In the genomic region with DNA sequence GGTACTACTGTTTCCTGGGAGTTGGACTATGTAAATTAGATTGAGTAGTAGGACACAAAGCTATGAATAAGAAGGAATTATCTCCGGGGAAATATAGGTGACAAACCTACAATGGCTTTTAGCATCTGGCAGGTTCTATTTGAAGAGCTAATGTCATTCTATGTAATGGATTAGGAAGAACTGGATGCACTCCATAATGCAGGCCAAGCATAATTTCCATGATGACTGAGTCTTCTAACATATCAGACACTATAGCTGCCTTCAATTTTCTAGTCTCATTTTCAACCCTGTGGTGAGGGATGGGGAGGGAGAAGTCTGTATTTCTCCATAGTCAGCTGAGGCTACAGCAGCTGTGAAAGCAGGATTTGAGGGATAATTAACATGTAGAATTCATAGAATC, we compare ENCODE assay signal across 25 cellular contexts.
DNase-seq lines count a peak whose midpoint lies in the region; ATAC-seq and TF ChIP-seq lines count a peak whose summit lies in the region.
"Had no signal": no experiment of that assay in that cellular context is flagged by ENCODE, and none has a peak within 500 bp of the region (broad histone marks: within the 10 kb centered on the region; RNA-seq: fewer than 3 reads in every experiment).

No MANE protein-coding gene starts in this region.

- H3K9me3 ChIP-seq in neural cell (ENCODE audit: low read length): no peaks in the 10 kb centered on the region
- H3K9me3 ChIP-seq: A549; BLaER1 treated with 17β-estradiol and CSF1 and Interleukin-3, amounts not matched to agents 10 nM and 100 nM; Caco-2 had no signal

- no peaks in the 10 kb centered on the region for H4K20me1 ChIP-seq in neural cell (ENCODE audit: insufficient read depth)
- H4K20me1 ChIP-seq: BLaER1 treated with 17β-estradiol and CSF1 and Interleukin-3, amounts not matched to agents 10 nM and 100 nM had no signal

- H3K4me3 ChIP-seq in neural cell (ENCODE audit: low read length): no peak overlapping the region
- H3K4me3 ChIP-seq: A549; BLaER1 treated with 17β-estradiol and CSF1 and Interleukin-3, amounts not matched to agents 10 nM and 100 nM; GM12878 had no signal

- peak overlapping the region; percentile 37 for H3K4me2 ChIP-seq in neural cell (ENCODE audit: low read length)
- H3K4me2 ChIP-seq: A549; BLaER1 treated with 17β-estradiol and CSF1 and Interleukin-3, amounts not matched to agents 10 nM and 100 nM had no signal

- H2AFZ ChIP-seq in neural cell (ENCODE audit: low read depth, low read length): no peak overlapping the region

- H3K9me2 ChIP-seq in neural cell (ENCODE audit: insufficient read depth, low read length): no peaks in the 10 kb centered on the region

- no peak for TF ChIP-seq RAD21 in neural cell (conservative IDR thresholded peaks at IDR 0.05)

- TF ChIP-seq EP300 in neural cell (conservative IDR thresholded peaks at IDR 0.05; ENCODE audit: poor library complexity, severe bottlenecking): peak; percentile 82

- H3K9ac ChIP-seq in neural cell (ENCODE audit: low read length): no peak overlapping the region
- H3K9ac ChIP-seq: BLaER1 treated with 17β-estradiol and CSF1 and Interleukin-3, amounts not matched to agents 10 nM and 100 nM had no signal

- ATAC-seq in HG03469 (IDR thresholded peaks at IDR 0.05; ENCODE audit: unreplicated experiment) (no peak), Right ventricle myocardium superior (ENCODE audit: poor library complexity) (no peak)
- ATAC-seq: A549; CD8-positive, alpha-beta T cell; GM12878 had no signal

- H3K27ac ChIP-seq in neural cell (ENCODE audit: low read length): peak overlapping the region; percentile 67
- H3K27ac ChIP-seq: 22Rv1; A549; BLaER1 treated with 17β-estradiol and CSF1 and Interleukin-3, amounts not matched to agents 10 nM and 100 nM; C4-2B had no signal

- intact Hi-C loops in Right ventricle myocardium superior (cut with DNase I): no loop called here

- no peaks in the 10 kb centered on the region for H3F3A ChIP-seq in neural cell (ENCODE audit: insufficient read depth, low read length, poor library complexity, severe bottlenecking)

- peak in 2 of 3 experiments; percentile 16 to 47 for DNase-seq in NCI-H1417 (lab: John Stamatoyannopoulos, UW)
- no peak for DNase-seq in NCI-H1417 treated with DMSO at 0.1 percent for 48 hours (lab: John Stamatoyannopoulos, UW)
- peak; percentile 16 to 56 for DNase-seq in NCI-H1930 (lab: John Stamatoyannopoulos, UW)
- peak; percentile 95 for DNase-seq in NCI-H2081 treated with DMSO at 0.1 percent for 48 hours (lab: John Stamatoyannopoulos, UW)
- no peak for DNase-seq in NCI-H510A (lab: John Stamatoyannopoulos, UW)
- DNase-seq in Right ventricle myocardium superior: no peak
- DNase-seq: AML-193; Caco-2; Calu3; CD4-positive, alpha-beta T cell; CD8-positive, alpha-beta T cell; DMS 273 treated with DMSO at 0.1 percent for 48 hours; DMS153; DMS53; DMS79; DND-41; EL; GDM1 had no signal

- H3K36me3 ChIP-seq in neural cell (ENCODE audit: insufficient read depth, low read length): no peaks in the 10 kb centered on the region
- H3K36me3 ChIP-seq: BLaER1 treated with 17β-estradiol and CSF1 and Interleukin-3, amounts not matched to agents 10 nM and 100 nM had no signal

- no peaks in the 10 kb centered on the region for H3K79me2 ChIP-seq in neural cell (replicated peaks; ENCODE audit: insufficient read depth, low read length)

- H3K27me3 ChIP-seq in neural cell (ENCODE audit: insufficient read depth, low read depth, low read length): no peaks in the 10 kb centered on the region
- H3K27me3 ChIP-seq: BLaER1 treated with 17β-estradiol and CSF1 and Interleukin-3, amounts not matched to agents 10 nM and 100 nM had no signal

- TF ChIP-seq CTCF in neural cell (IDR thresholded peaks at IDR 0.05; ENCODE audit: poor library complexity, severe bottlenecking): no peak

TF ChIP-seq in neural cell, 6 proteins besides CTCF, POLR2A, EP300 and RAD21:
- TF ChIP-seq EZH2 (IDR thresholded peaks at IDR 0.05; ENCODE audit: borderline replicate concordance, insufficient read depth, low read length, poor library complexity, severe bottlenecking) (no peak), POLR2AphosphoS5 (IDR thresholded peaks at IDR 0.05) (peak; percentile 70)
- TF ChIP-seq, protein P1, sequence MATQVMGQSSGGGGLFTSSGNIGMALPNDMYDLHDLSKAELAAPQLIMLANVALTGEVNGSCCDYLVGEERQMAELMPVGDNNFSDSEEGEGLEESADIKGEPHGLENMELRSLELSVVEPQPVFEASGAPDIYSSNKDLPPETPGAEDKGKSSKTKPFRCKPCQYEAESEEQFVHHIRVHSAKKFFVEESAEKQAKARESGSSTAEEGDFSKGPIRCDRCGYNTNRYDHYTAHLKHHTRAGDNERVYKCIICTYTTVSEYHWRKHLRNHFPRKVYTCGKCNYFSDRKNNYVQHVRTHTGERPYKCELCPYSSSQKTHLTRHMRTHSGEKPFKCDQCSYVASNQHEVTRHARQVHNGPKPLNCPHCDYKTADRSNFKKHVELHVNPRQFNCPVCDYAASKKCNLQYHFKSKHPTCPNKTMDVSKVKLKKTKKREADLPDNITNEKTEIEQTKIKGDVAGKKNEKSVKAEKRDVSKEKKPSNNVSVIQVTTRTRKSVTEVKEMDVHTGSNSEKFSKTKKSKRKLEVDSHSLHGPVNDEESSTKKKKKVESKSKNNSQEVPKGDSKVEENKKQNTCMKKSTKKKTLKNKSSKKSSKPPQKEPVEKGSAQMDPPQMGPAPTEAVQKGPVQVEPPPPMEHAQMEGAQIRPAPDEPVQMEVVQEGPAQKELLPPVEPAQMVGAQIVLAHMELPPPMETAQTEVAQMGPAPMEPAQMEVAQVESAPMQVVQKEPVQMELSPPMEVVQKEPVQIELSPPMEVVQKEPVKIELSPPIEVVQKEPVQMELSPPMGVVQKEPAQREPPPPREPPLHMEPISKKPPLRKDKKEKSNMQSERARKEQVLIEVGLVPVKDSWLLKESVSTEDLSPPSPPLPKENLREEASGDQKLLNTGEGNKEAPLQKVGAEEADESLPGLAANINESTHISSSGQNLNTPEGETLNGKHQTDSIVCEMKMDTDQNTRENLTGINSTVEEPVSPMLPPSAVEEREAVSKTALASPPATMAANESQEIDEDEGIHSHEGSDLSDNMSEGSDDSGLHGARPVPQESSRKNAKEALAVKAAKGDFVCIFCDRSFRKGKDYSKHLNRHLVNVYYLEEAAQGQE (IDR thresholded peaks at IDR 0.05; ENCODE audit: borderline replicate concordance): peak; percentile 82

Comparison
In these comparisons a context has a peak if more than half of its experiments do, and no peak if none do; other contexts are left out.
1. DNase-seq: peak in NCI-H1417 (2 of 3), NCI-H1930 (2 of 2) and NCI-H2081 treated with DMSO at 0.1 percent for 48 hours (single experiment); none in NCI-H1417 treated with DMSO at 0.1 percent for 48 hours (single experiment), NCI-H510A (single experiment) and Right ventricle myocardium superior (single experiment).